8 cellular contexts compared by ENCODE assay signal in the genomic region with DNA sequence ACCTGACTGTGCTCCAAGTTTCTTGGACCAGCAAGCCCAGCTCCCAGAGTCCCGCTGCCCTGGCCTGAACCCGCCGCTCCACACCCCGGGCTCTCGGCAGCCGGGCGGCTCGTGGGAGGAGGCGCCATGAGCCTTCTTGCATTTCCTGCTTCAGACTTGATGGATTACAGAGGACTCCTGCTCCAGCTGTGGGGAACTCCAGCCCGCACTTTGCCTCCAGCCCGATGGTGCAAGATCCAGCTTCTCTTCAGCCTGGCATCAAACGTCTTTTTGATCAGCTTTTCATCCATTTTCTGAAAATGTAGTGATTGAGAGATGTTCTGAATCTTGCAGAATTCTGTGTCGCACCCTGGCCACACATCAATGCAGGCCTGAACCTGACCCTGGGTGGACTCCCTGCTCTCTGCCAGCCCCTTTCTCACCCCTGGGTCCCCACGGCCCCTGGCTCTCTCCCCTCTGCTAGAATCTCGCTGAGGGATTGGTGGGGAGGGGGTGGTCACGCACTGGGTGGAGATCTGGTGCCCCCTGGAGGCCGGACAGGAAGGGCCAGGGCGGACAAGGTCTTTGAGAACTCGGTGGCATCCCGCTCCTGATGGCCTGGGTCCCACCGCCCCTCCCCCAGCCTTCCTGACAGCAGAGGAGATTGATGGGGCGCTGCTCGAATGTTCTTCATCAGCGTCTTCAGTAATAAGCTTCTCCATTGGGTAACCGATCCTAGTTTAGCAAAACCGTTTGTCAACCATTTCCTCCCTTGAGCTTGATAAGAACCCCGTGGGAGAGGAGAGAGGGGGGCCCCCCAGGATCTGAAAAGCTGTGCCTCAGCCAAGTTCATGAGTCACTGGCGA. TPM values are rescaled to one million over a fixed set of nuclear protein-coding genes. Genes with fewer than 3 reads are reported as not detected.
A peak's percentile ranks its signal among the peaks of the same experiment; 100 is the strongest.
DNase-seq lines count a peak whose midpoint lies in the region; ATAC-seq and TF ChIP-seq lines count a peak whose summit lies in the region.

No MANE protein-coding gene starts in this region.

- POLR2A ChIA-PET in CD4-positive, alpha-beta memory T cell (lab: Charles Lee; ENCODE audit: partially characterized antibody) = interaction anchor here (0.6 to 3.1 kb wide), 34 partner anchors 12 to 1158 kb away, joined by 3 to 54 read pairs (median 4); a partner anchor contains a TSS

- intact Hi-C loops in CD4-positive, alpha-beta memory T cell (cut with micrococcal nuclease) = loop anchor here (1.0 kb wide), 1 partner anchor 354 kb away; a partner anchor contains a TSS

- H3K79me2 ChIP-seq in OCI-LY1 (ENCODE audit: insufficient read depth, low read length) = no peaks in the 10 kb centered on the region

- no peaks in the 10 kb centered on the region for H3K9me3 ChIP-seq in CD4-positive, alpha-beta memory T cell (ENCODE audit: control insufficient read depth in 1 of 2, low read length in 2 of 2)
- H3K9me3 ChIP-seq in OCI-LY1 (ENCODE audit: low read length) = no peaks in the 10 kb centered on the region

- 0 out of 2 replicates have a peak overlapping the region, but pooled peaks have one; percentile 15 for H2AFZ ChIP-seq in OCI-LY1 (ENCODE audit: low read length)

- CTCF ChIA-PET in CD4-positive, alpha-beta memory T cell (lab: Charles Lee; ENCODE audit: partially characterized antibody) = interaction anchor here (0.6 to 3.8 kb wide), 34 partner anchors 9 to 777 kb away, joined by 3 to 53 read pairs (median 4); a partner anchor contains a TSS

- H3K4me2 ChIP-seq in OCI-LY1 (ENCODE audit: low read length) = peak overlapping the region; percentile 51

- H3K27me3 ChIP-seq in CD4-positive, alpha-beta memory T cell (ENCODE audit: insufficient read depth, low read length) = no peaks in the 10 kb centered on the region
- H3K27me3 ChIP-seq in HL-60 (ENCODE audit: insufficient read depth, poor library complexity, severe bottlenecking) (peaks cover 1% of the 10 kb centered on the region), OCI-LY1 (ENCODE audit: insufficient read depth, low read length) (0 out of 2 replicates have a peak, but pooled peaks cover 8% of the 10 kb centered on the region)

- DNase-seq in CD4-positive, alpha-beta memory T cell = peak; percentile 83 to 90 (median 85)
- peak in 1 of 2 experiments; percentile 89 for DNase-seq in HL-60 (ENCODE audit: low read depth in 1 of 2, low spot score in 1 of 2)
- DNase-seq in activated T-cell treated with anti-CD3 and anti-CD28 coated beads for 48 hours (ENCODE audit: low read depth) = peak; percentile 70
- DNase-seq in epithelial cell of proximal tubule (ENCODE audit: low read depth) = no peak
- DNase-seq in mucosa of gallbladder (ENCODE audit: low spot score) = peak; percentile 92
- peak; percentile 44 to 61 for DNase-seq in stimulated activated CD8-positive, alpha-beta memory T cell treated with anti-CD3 and anti-CD28 coated beads, Interleukin-2, amount 100 ng/mL, for 48 hours (ENCODE audit: low read depth in 2 of 2)

- ATAC-seq in GM19035 (IDR thresholded peaks at IDR 0.05; ENCODE audit: unreplicated experiment) = no peak

- peaks cover 20% of the 10 kb centered on the region for H3K4me1 ChIP-seq in CD4-positive, alpha-beta memory T cell (ENCODE audit: insufficient read depth, low read length)
- H3K4me1 ChIP-seq in OCI-LY1 (ENCODE audit: insufficient read depth, low read length, severe bottlenecking) = peaks cover 25% of the 10 kb centered on the region

- no peaks in the 10 kb centered on the region for H3K9me2 ChIP-seq in OCI-LY1 (ENCODE audit: low read depth, low read length)

- no peaks in the 10 kb centered on the region for H4K20me1 ChIP-seq in OCI-LY1 (ENCODE audit: insufficient read depth, low read length)

- H3F3A ChIP-seq in OCI-LY1 (ENCODE audit: insufficient read depth, low read length) = no peaks in the 10 kb centered on the region

- H3K27ac Mint-ChIP-seq in CD4-positive, alpha-beta memory T cell = peak overlapping the region; percentile 93 to 96 (median 94)

- H3K36me3 ChIP-seq in CD4-positive, alpha-beta memory T cell (ENCODE audit: insufficient read depth, low read length) = no peaks in the 10 kb centered on the region
- no peaks in the 10 kb centered on the region for H3K36me3 ChIP-seq in OCI-LY1 (ENCODE audit: insufficient read depth, low read length)

- H3K27me3 Mint-ChIP-seq in CD4-positive, alpha-beta memory T cell = no peaks in the 10 kb centered on the region

- no peaks in the 10 kb centered on the region for H3K9me3 Mint-ChIP-seq in CD4-positive, alpha-beta memory T cell

- TF ChIP-seq CTCF in HL-60 (IDR thresholded peaks at IDR 0.05; ENCODE audit: insufficient read depth, low read length) (peak; percentile 13), OCI-LY1 (IDR thresholded peaks at IDR 0.05; ENCODE audit: low read length) (peak; percentile 73), epithelial cell of proximal tubule (conservative IDR thresholded peaks at IDR 0.05; ENCODE audit: low read depth, low read length) (peak; percentile 72)

- peak overlapping the region; percentile 33 to 71 for H3K4me3 ChIP-seq in CD4-positive, alpha-beta memory T cell (ENCODE audit: low read length in 2 of 2)
- peak overlapping the region; percentile 14 for H3K4me3 ChIP-seq in HL-60 (replicated peaks; ENCODE audit: insufficient read depth, low read length)
- peak overlapping the region; percentile 38 for H3K4me3 ChIP-seq in OCI-LY1 (ENCODE audit: low read depth, low read length, poor library complexity, severe bottlenecking)
- peak overlapping the region; percentile 41 for H3K4me3 ChIP-seq in epithelial cell of proximal tubule (ENCODE audit: low read depth, low read length)

- peak overlapping the region; percentile 69 for H3K27ac ChIP-seq in CD4-positive, alpha-beta memory T cell (ENCODE audit: low read depth, low read length)
- peak overlapping the region; percentile 48 for H3K27ac ChIP-seq in HL-60 (replicated peaks)
- H3K27ac ChIP-seq in OCI-LY1 (ENCODE audit: low read depth, low read length, poor library complexity, severe bottlenecking) = no peak overlapping the region

- peaks cover 14 to 34% (median 21%) of the 10 kb centered on the region in 4 donors for H3K4me1 Mint-ChIP-seq in CD4-positive, alpha-beta memory T cell

- H3K36me3 Mint-ChIP-seq in CD4-positive, alpha-beta memory T cell = no peaks in the 10 kb centered on the region

- H3K4me3 Mint-ChIP-seq in CD4-positive, alpha-beta memory T cell = peak overlapping the region; percentile 76 to 87 (median 84)

- H3K9ac ChIP-seq in OCI-LY1 (ENCODE audit: low read length) = peak overlapping the region; percentile 3; the same call in 1 of the 2 replicates

RNA-seq across cellular contexts. Expression of a gene that starts 12.1 kb away (rescaled TPM):
- under 1 TPM; 0.29 to 0.55 TPM for total RNA-seq in CD4-positive, alpha-beta memory T cell
- polyA plus RNA-seq in CD4-positive, alpha-beta memory T cell = under 1 TPM in 1 of 2 donors, not detected in 1; 0.05 TPM
- total RNA-seq in epithelial cell of proximal tubule (not detected in 2 replicates), mucosa of gallbladder (3.9 TPM)

Comparison
In these comparisons a context has a peak if more than half of its experiments do, and no peak if none do; other contexts are left out.
1. CTCF ChIP-seq: peak in every context shown above with its lines; median percentile 73 in OCI-LY1; 72 in epithelial cell of proximal tubule; 13 in HL-60.